ENCODE assay signal across 9 cellular contexts in genomic region chr6:136962661-136963060, GRCh38. TPM values are rescaled to one million over a fixed set of nuclear protein-coding genes. Genes with fewer than 3 reads are reported as not detected.
DNase-seq lines count a peak whose midpoint lies in the region; TF ChIP-seq lines count a peak whose summit lies in the region.
"Had no signal": no experiment of that assay in that cellular context is flagged by ENCODE, and none has a peak within 500 bp of the region (broad histone marks: within the 10 kb centered on the region; RNA-seq: fewer than 3 reads in every experiment).

No MANE protein-coding gene starts in this region.

- H3K27me3 ChIP-seq in tibial nerve: no peaks in the 10 kb centered on the region

- TF ChIP-seq CTCF in GM10248 (IDR thresholded peaks at IDR 0.05; ENCODE audit: control extremely low read depth, extremely low read depth, low read depth, missing control alignments): no peak
- TF ChIP-seq CTCF in RWPE1 (conservative IDR thresholded peaks at IDR 0.05; ENCODE audit: low read depth): no peak
- TF ChIP-seq CTCF in tibial nerve (IDR thresholded peaks at IDR 0.05): no peak

- peak; percentile 83 for DNase-seq in DMS53 treated with DMSO at 0.1 percent for 48 hours (lab: John Stamatoyannopoulos, UW; ENCODE audit: unreplicated experiment)
- peak; percentile 90 for DNase-seq in NCI-H2081 treated with DMSO at 0.1 percent for 48 hours (lab: John Stamatoyannopoulos, UW)
- DNase-seq in UCSD-AML1 (lab: John Stamatoyannopoulos, UW; ENCODE audit: unreplicated experiment): peak; percentile 60
- DNase-seq in lung microvascular endothelial cell (ENCODE audit: low read depth in 2 of 2): peak; percentile 15 to 75
- no peak for DNase-seq in GM10248 (ENCODE audit: extremely low spot score)
- DNase-seq in RWPE1 (ENCODE audit: low spot score): no peak
- no peak for DNase-seq in effector CD8-positive, alpha-beta T cell (lab: John Stamatoyannopoulos, UW)
- no peak for DNase-seq in tibial nerve (ENCODE audit: low spot score in 2 of 2)
- DNase-seq: occipital lobe had no signal

- no peaks in the 10 kb centered on the region for H3K9me3 ChIP-seq in tibial nerve

- TF ChIP-seq EP300 in tibial nerve (IDR thresholded peaks at IDR 0.05): no peak

- POLR2A ChIA-PET in GM10248 (lab: Yijun Ruan, JAX) (no interaction called here), RWPE1 (lab: Yijun Ruan, JAX; ENCODE audit: low non-redundant PET) (no interaction called here)

- H3K4me3 ChIP-seq in tibial nerve: no peak overlapping the region

- no peak for TF ChIP-seq POLR2A in tibial nerve (IDR thresholded peaks at IDR 0.05)

- 42 to 51% methylated on average over 4 of the region's 4 CpGs for WGBS in tibial nerve, 2 donors

- CTCF ChIA-PET in GM10248 (lab: Yijun Ruan, JAX) (interaction anchor here (1.1 to 1.2 kb wide), 2 partner anchors 9 to 11 kb away, joined by 3 to 4 read pairs; no protein-coding TSS in a partner anchor), RWPE1 (lab: Yijun Ruan, JAX) (no interaction called here)

- H3K27ac ChIP-seq in RWPE1 (no peak overlapping the region), tibial nerve (no peak overlapping the region)

- no peaks in the 10 kb centered on the region for H3K36me3 ChIP-seq in tibial nerve

- no peaks in the 10 kb centered on the region for H3K4me1 ChIP-seq in tibial nerve

RNA-seq across cellular contexts. Expression of gene SLC35D3, which starts 40.6 kb away (rescaled TPM):
- total RNA-seq in lung microvascular endothelial cell (not detected in 2 replicates), tibial nerve (not detected)
- total RNA-seq: occipital lobe had no signal

Comparison
In these comparisons a context has a peak if more than half of its experiments do, and no peak if none do; other contexts are left out.
1. DNase-seq: peak in DMS53 treated with DMSO at 0.1 percent for 48 hours (single experiment), NCI-H2081 treated with DMSO at 0.1 percent for 48 hours (single experiment), UCSD-AML1 (single experiment) and lung microvascular endothelial cell (2 of 2); none in GM10248 (single experiment), RWPE1 (single experiment), effector CD8-positive, alpha-beta T cell (single experiment) and tibial nerve (0 of 2).